18 cellular contexts compared by ENCODE assay signal in the genomic region with DNA sequence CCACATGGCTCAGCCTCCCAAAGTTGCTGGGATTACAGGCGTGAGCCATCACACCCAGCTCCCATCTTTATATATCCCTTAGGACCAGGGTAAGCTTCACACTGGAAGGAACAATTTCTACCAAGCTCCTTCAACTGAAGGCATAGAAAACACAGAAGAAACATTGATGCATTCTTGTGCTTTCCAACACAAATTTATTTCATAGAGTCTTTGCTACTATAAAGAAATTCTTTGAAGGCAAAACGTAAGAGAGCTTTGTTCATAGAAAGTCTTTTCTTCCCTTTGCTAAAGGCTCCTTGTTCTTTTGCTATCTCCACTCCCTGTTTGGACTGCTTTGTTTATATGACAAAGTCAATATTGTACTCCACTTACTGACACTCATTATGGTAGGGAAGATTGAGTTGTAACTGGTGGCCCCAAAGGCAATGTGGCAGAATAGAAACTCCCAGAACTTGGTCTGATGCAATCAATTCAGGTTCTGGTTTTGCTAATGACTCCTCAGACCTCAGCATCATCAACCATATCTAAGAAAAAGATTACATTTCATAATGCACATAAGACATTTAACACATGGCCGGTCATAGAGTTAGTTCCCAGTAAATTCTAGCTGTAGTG.
DNase-seq lines count a peak whose midpoint lies in the region; ATAC-seq, FAIRE-seq and TF ChIP-seq lines count a peak whose summit lies in the region.
"Had no signal": no experiment of that assay in that cellular context is flagged by ENCODE, and none has a peak within 500 bp of the region (broad histone marks: within the 10 kb centered on the region; RNA-seq: fewer than 3 reads in every experiment).

No MANE protein-coding gene starts in this region.

- H3K4me3 Mint-ChIP-seq in CD4-positive, alpha-beta T cell = no peak overlapping the region
- H3K4me3 Mint-ChIP-seq: endodermal cell had no signal

- H3K36me3 ChIP-seq in HEK293 (ENCODE audit: control insufficient read depth in 2 of 2, insufficient read depth in 1 of 2, low read length in 2 of 2) = no peaks in the 10 kb centered on the region
- H3K36me3 ChIP-seq in K562 (ENCODE audit: control insufficient read depth, insufficient read depth, low read length) = no peaks in the 10 kb centered on the region

- TF ChIP-seq CTCF in HEK293 (tag by site-specific recombination; IDR thresholded peaks at IDR 0.05) (no peak), K562 (IDR thresholded peaks at IDR 0.05 in 2 of 3, conservative IDR thresholded peaks at IDR 0.05 in 1 of 3; ENCODE audit: insufficient read depth in 2 of 3, low read depth in 1 of 3, low read length in 3 of 3) (no peak)
- TF ChIP-seq CTCF in CD4-positive, alpha-beta T cell (IDR thresholded peaks at IDR 0.05) = no peak

- no peaks in the 10 kb centered on the region for H3K9me3 ChIP-seq in HEK293 (ENCODE audit: control insufficient read depth, insufficient read depth, low read depth, low read length)
- no peaks in the 10 kb centered on the region for H3K9me3 ChIP-seq in K562 (replicated peaks; ENCODE audit: control insufficient read depth, insufficient read depth, low read depth, low read length)
- H3K9me3 ChIP-seq in CD4-positive, alpha-beta T cell (ENCODE audit: control insufficient read depth, low read length) = no peaks in the 10 kb centered on the region

- H3K4me3 ChIP-seq in HEK293 (ENCODE audit: low read depth, low read length) (no peak overlapping the region), K562 (no peak overlapping the region)

- no peak overlapping the region for H2AFZ ChIP-seq in K562 (ENCODE audit: low read depth, low read length)

- TF ChIP-seq RAD21 in K562 (CRISPR knock-in tag; conservative IDR thresholded peaks at IDR 0.05 in 1 of 2, IDR thresholded peaks at IDR 0.05 in 1 of 2) = no peak

- no peak for TF ChIP-seq POLR2A in K562 (conservative IDR thresholded peaks at IDR 0.05)

- H3K27ac ChIP-seq in HEK293 (ENCODE audit: extremely low read depth, low read depth, low read length) = no peak overlapping the region
- H3K27ac ChIP-seq in K562 (ENCODE audit: extremely low read depth, low read depth, low read length) = no peak overlapping the region
- H3K27ac ChIP-seq in CD4-positive, alpha-beta T cell (ENCODE audit: low read depth, low read length) = no peak overlapping the region

- H3K9ac ChIP-seq in K562 (ENCODE audit: insufficient read depth in 1 of 2, low read depth in 2 of 2, low read length in 2 of 2) = no peak overlapping the region

- no TSS peak for BruUV-seq in K562 (replicated peaks; lab: Mats Ljungman, UMichigan)

- intact Hi-C loops in K562 (cut with micrococcal nuclease) = no loop called here
- intact Hi-C loops in CD4-positive, alpha-beta T cell (cut with DNase I, micrococcal nuclease) = no loop called here

- in situ Hi-C loops in K562 (cut with MboI) = no loop called here

- no peak for TF ChIP-seq EP300 in K562 (IDR thresholded peaks at IDR 0.05; ENCODE audit: low read length)

- CTCF ChIA-PET in HEK293 (lab: Yijun Ruan, JAX) (interaction anchor here (0.6 kb wide), 1 partner anchor 603 kb away, joined by 3 read pairs; no protein-coding TSS in a partner anchor), K562 (lab: Yijun Ruan, JAX; ENCODE audit: low intra/inter-chr PET ratio) (no interaction called here)
- CTCF ChIA-PET in CD4-positive, alpha-beta T cell (lab: Charles Lee) = no interaction called here

- no peaks in the 10 kb centered on the region for H4K20me1 ChIP-seq in K562 (replicated peaks; ENCODE audit: control insufficient read depth, insufficient read depth, low read length)

- peaks cover 3 to 12% of the 10 kb centered on the region in 2 experiments; a peak in 2 of 5 replicates for H3K27me3 ChIP-seq in K562 (ENCODE audit: control insufficient read depth in 2 of 2, insufficient read depth in 2 of 2, low read length in 2 of 2)
- H3K27me3 ChIP-seq in CD4-positive, alpha-beta T cell (ENCODE audit: control insufficient read depth, insufficient read depth, low read length) = no peaks in the 10 kb centered on the region

- DNase-seq in COLO829 (ENCODE audit: low spot score) (peak; percentile 69), K562 (ENCODE audit: extremely low read depth in 1 of 4, low spot score in 3 of 4) (no peak), midbrain (lab: John Stamatoyannopoulos, UW) (peak; percentile 34)
- no peak for DNase-seq in CD4-positive, alpha-beta T cell
- DNase-seq: activated CD4-positive, alpha-beta T cell treated with anti-CD3 and anti-CD28 coated beads for 48 hours; activated naive CD4-positive, alpha-beta T cell treated with anti-CD3 and anti-CD28 coated beads, Interleukin-2, amount 50 U/mL, for 16 hours; activated T-cell treated with anti-CD3 and anti-CD28 coated beads for 4 hours; endodermal cell; NCI-H2081 treated with DMSO at 0.1 percent for 48 hours; occipital lobe; RPMI8226; SW 1271 had no signal

- WGBS in K562 (ENCODE audit: insufficient coverage, low coverage, missing lambda C conversion rate) = 3% methylated on average over 3 of the region's 3 CpGs

- no peak overlapping the region for H3K27ac Mint-ChIP-seq in CD4-positive, alpha-beta T cell
- H3K27ac Mint-ChIP-seq: endodermal cell had no signal

- H3K27me3 Mint-ChIP-seq in CD4-positive, alpha-beta T cell = peaks cover 18% of the 10 kb centered on the region

- no peak for ATAC-seq in K562
- ATAC-seq in CD4-positive, alpha-beta T cell (ENCODE audit: poor library complexity) = no peak
- no peak for ATAC-seq in GM19324 (IDR thresholded peaks at IDR 0.05; ENCODE audit: low FRiP score, unreplicated experiment)
- ATAC-seq in HG03565 (IDR thresholded peaks at IDR 0.05; ENCODE audit: unreplicated experiment) = no peak
- ATAC-seq: HCT116, sciatic nerve had no signal

- no peaks in the 10 kb centered on the region for H3K36me3 Mint-ChIP-seq in CD4-positive, alpha-beta T cell (ENCODE audit: low read depth)

- no peaks in the 10 kb centered on the region for H3K9me3 Mint-ChIP-seq in CD4-positive, alpha-beta T cell

- peaks cover 5% of the 10 kb centered on the region; the same call in 1 of the 2 replicates for H3K4me1 ChIP-seq in HEK293 (ENCODE audit: control insufficient read depth, insufficient read depth, low read length)
- H3K4me1 ChIP-seq in K562 (replicated peaks in 1 of 2; ENCODE audit: control insufficient read depth in 2 of 2, insufficient read depth in 2 of 2, low read length in 2 of 2) = no peaks in the 10 kb centered on the region

- no peaks in the 10 kb centered on the region for H3K9me1 ChIP-seq in K562 (ENCODE audit: control insufficient read depth, insufficient read depth, low read length)

- no peaks in the 10 kb centered on the region for H3K79me2 ChIP-seq in K562 (ENCODE audit: control insufficient read depth, insufficient read depth, low read length)

- H3K4me2 ChIP-seq in K562 (ENCODE audit: insufficient read depth, low read length) = no peak overlapping the region

- peak; percentile 19 for FAIRE-seq in K562 (lab: Jason Lieb, UNC)
- FAIRE-seq: colon had no signal

- POLR2A ChIA-PET in HEK293 (lab: Yijun Ruan, JAX) = no interaction called here
- POLR2A ChIA-PET in K562 (lab: Yijun Ruan, JAX) = interaction anchor here (0.6 to 1.0 kb wide), 3 partner anchors 15 to 158 kb away, joined by 3 to 4 read pairs (median 3); no protein-coding TSS in a partner anchor
- POLR2A ChIA-PET in CD4-positive, alpha-beta T cell (lab: Charles Lee) = no interaction called here

- no peaks in the 10 kb centered on the region for H3K4me1 Mint-ChIP-seq in CD4-positive, alpha-beta T cell (ENCODE audit: low read depth)

TF ChIP-seq in HEK293, 187 proteins besides CTCF, POLR2A, EP300 and RAD21:
- TF ChIP-seq MZF1 (tag by site-specific recombination; IDR thresholded peaks at IDR 0.05; ENCODE audit: borderline replicate concordance) = no peak
- TF ChIP-seq, protein P1, sequence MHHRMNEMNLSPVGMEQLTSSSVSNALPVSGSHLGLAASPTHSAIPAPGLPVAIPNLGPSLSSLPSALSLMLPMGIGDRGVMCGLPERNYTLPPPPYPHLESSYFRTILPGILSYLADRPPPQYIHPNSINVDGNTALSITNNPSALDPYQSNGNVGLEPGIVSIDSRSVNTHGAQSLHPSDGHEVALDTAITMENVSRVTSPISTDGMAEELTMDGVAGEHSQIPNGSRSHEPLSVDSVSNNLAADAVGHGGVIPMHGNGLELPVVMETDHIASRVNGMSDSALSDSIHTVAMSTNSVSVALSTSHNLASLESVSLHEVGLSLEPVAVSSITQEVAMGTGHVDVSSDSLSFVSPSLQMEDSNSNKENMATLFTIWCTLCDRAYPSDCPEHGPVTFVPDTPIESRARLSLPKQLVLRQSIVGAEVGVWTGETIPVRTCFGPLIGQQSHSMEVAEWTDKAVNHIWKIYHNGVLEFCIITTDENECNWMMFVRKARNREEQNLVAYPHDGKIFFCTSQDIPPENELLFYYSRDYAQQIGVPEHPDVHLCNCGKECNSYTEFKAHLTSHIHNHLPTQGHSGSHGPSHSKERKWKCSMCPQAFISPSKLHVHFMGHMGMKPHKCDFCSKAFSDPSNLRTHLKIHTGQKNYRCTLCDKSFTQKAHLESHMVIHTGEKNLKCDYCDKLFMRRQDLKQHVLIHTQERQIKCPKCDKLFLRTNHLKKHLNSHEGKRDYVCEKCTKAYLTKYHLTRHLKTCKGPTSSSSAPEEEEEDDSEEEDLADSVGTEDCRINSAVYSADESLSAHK (tag by site-specific recombination; IDR thresholded peaks at IDR 0.05) = peak; percentile 49; the same call in 1 of the 2 replicates
TF ChIP-seq in HEK293: peak in this region for 1.

TF ChIP-seq in K562, 482 proteins besides CTCF, POLR2A, EP300 and RAD21 (continues in another document):
- TF ChIP-seq CHD4 (IDR thresholded peaks at IDR 0.05; ENCODE audit: insufficient read depth, insufficient replicate concordance, low read depth, low read length, poor library complexity, severe bottlenecking) = no peak
- TF ChIP-seq PHB (CRISPR knock-in tag; IDR thresholded peaks at IDR 0.05) = no peak
- no peak for TF ChIP-seq ETV6 (IDR thresholded peaks at IDR 0.05; ENCODE audit: borderline replicate concordance in 1 of 2, low read depth in 2 of 2, low read length in 1 of 2)
- TF ChIP-seq ETV6 (CRISPR knock-in tag; IDR thresholded peaks at IDR 0.05; ENCODE audit: borderline replicate concordance) = no peak
- no peak for TF ChIP-seq ZKSCAN8 (CRISPR knock-in tag; IDR thresholded peaks at IDR 0.05)
- no peak for TF ChIP-seq NEUROD1 (IDR thresholded peaks at IDR 0.05; ENCODE audit: borderline replicate concordance, low read depth, low read length, partially characterized antibody)
- TF ChIP-seq PHTF2 (CRISPR knock-in tag; IDR thresholded peaks at IDR 0.05) = no peak
- TF ChIP-seq DDX20 (tag; IDR thresholded peaks at IDR 0.05; ENCODE audit: low read depth) = no peak
- no peak for TF ChIP-seq CEBPG (CRISPR knock-in tag; IDR thresholded peaks at IDR 0.05)
- TF ChIP-seq CEBPG (tag; conservative IDR thresholded peaks at IDR 0.05 in 1 of 2, IDR thresholded peaks at IDR 0.05 in 1 of 2) = peak in 1 of 2 experiments; percentile 86; a peak in 3 of 4 replicates
- no peak for TF ChIP-seq HNRNPH1 (optimal IDR thresholded peaks at IDR 0.05; ENCODE audit: low read depth, low read length)
- TF ChIP-seq CEBPB (tag; IDR thresholded peaks at IDR 0.05) = peak; percentile 38; the same call in 1 of the 2 replicates

Comparison
In these comparisons a context has a peak if more than half of its experiments do, and no peak if none do; other contexts are left out.
1. DNase-seq: peak in COLO829 (single experiment) and midbrain (single experiment); none in K562 (0 of 4) and CD4-positive, alpha-beta T cell (0 of 10).